ENCODE assay signal across 10 cellular contexts in genomic region chr3:72426618-72427397, GRCh38. TPM values are rescaled to one million over a fixed set of nuclear protein-coding genes. Genes with fewer than 3 reads are reported as not detected.
DNase-seq lines count a peak whose midpoint lies in the region; ATAC-seq, FAIRE-seq and TF ChIP-seq lines count a peak whose summit lies in the region.
"Had no signal": no experiment of that assay in that cellular context is flagged by ENCODE, and none has a peak within 500 bp of the region (broad histone marks: within the 10 kb centered on the region; RNA-seq: fewer than 3 reads in every experiment).

No MANE protein-coding gene starts in this region.

- peak overlapping the region; percentile 28 for H3K4me3 Mint-ChIP-seq in central memory CD8-positive, alpha-beta T cell

- no peaks in the 10 kb centered on the region for H3K27me3 Mint-ChIP-seq in central memory CD8-positive, alpha-beta T cell

- DNase-seq in GM12892 (ENCODE audit: insufficient read length), result no peak
- no peak for DNase-seq in central memory CD8-positive, alpha-beta T cell (ENCODE audit: low spot score in 2 of 2)
- no peak for DNase-seq in NCI-H187 (lab: John Stamatoyannopoulos, UW)
- DNase-seq in stimulated activated naive CD4-positive, alpha-beta T cell (lab: John Stamatoyannopoulos, UW), result no peak
- no peak for DNase-seq in brain microvascular endothelial cell
- no peak for DNase-seq in mucosa of descending colon
- DNase-seq: KG1; stimulated activated CD8-positive, alpha-beta memory T cell treated with anti-CD3 and anti-CD28 coated beads, Interleukin-4, amount 100 ng/mL, for 48 hours had no signal

- H3K36me3 Mint-ChIP-seq in central memory CD8-positive, alpha-beta T cell (ENCODE audit: insufficient read depth), result peaks cover 4% of the 10 kb centered on the region

- no peaks in the 10 kb centered on the region for H3K27me3 ChIP-seq in brain microvascular endothelial cell (replicated peaks)

- in situ Hi-C loops in brain microvascular endothelial cell (cut with HindIII; ENCODE audit: low pct_ligation_motif_present, low sequenced_read_pairs), result no loop called here

- H3K27ac ChIP-seq in brain microvascular endothelial cell, result no peak overlapping the region

- intact Hi-C loops in mucosa of descending colon (cut with DNase I, micrococcal nuclease), result no loop called here

- H3K36me3 ChIP-seq in brain microvascular endothelial cell (replicated peaks), result no peaks in the 10 kb centered on the region
- no peaks in the 10 kb centered on the region for H3K36me3 ChIP-seq in mucosa of descending colon (ENCODE audit: low read depth)

- peak; percentile 50 for ATAC-seq in GM21367 (IDR thresholded peaks at IDR 0.05; ENCODE audit: unreplicated experiment)
- peak; percentile 72 for ATAC-seq in HG03342 (IDR thresholded peaks at IDR 0.05; ENCODE audit: unreplicated experiment)
- ATAC-seq in central memory CD8-positive, alpha-beta T cell (replicated peaks; ENCODE audit: extremely low read depth, poor library complexity, severe bottlenecking), result no peak
- ATAC-seq in mucosa of descending colon, result no peak

- H3K27ac Mint-ChIP-seq in central memory CD8-positive, alpha-beta T cell (ENCODE audit: low read depth), result no peak overlapping the region

- no peak overlapping the region for H3K4me3 ChIP-seq in brain microvascular endothelial cell (ENCODE audit: low read depth, low read length)
- no peak overlapping the region for H3K4me3 ChIP-seq in mucosa of descending colon

- H3K4me1 Mint-ChIP-seq in central memory CD8-positive, alpha-beta T cell, result peaks cover 60% of the 10 kb centered on the region

- TF ChIP-seq CTCF in brain microvascular endothelial cell (IDR thresholded peaks at IDR 0.05; ENCODE audit: low read depth, low read length, missing control alignments) (no peak), mucosa of descending colon (IDR thresholded peaks at IDR 0.05) (no peak)

- peaks cover 6% of the 10 kb centered on the region for H3K9me3 ChIP-seq in mucosa of descending colon

- no peak for TF ChIP-seq POLR2A in GM12892 (IDR thresholded peaks at IDR 0.05; ENCODE audit: low read depth, low read length)

- FAIRE-seq in GM12892 (lab: Jason Lieb, UNC), result peak; percentile 89

- H3K4me1 ChIP-seq in mucosa of descending colon (ENCODE audit: low read depth), result peaks cover 10% of the 10 kb centered on the region

- H3K9me3 Mint-ChIP-seq in central memory CD8-positive, alpha-beta T cell, result no peaks in the 10 kb centered on the region

RNA-seq across cellular contexts. Expression of gene RYBP, which starts 19.6 kb away (rescaled TPM):
- polyA plus RNA-seq in GM12892 (2012; ENCODE audit: missing spikeins), result 10.9 TPM
- 10 to 100 TPM; 16.4 to 22.9 (median 17.1) TPM for total RNA-seq in mucosa of descending colon

Comparison
In these comparisons a context has a peak if more than half of its experiments do, and no peak if none do; other contexts are left out.
1. ATAC-seq: peak in GM21367 (single experiment) and HG03342 (single experiment); none in central memory CD8-positive, alpha-beta T cell (single experiment) and mucosa of descending colon (single experiment).